ENCODE assay signal across 16 cellular contexts in the genomic region with DNA sequence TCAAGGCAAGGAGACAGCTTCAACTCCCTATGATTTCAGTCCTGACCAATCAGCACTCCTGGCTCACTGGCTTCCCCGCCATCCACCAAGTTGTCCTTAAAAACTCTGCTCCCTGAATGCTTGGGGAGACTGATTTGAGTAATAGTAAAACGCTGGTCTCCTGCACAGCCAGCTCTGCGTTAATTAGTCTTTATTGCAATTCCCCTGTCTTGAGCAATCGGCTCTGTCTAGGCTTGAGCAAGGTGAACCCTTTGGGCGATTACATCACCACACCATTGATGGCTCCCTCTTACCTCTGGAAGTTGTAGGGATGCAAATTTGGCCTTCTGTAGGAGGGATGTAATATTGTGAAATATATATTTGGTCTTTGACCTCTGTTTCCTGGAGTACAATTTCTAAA. TPM values are rescaled to one million over a fixed set of nuclear protein-coding genes. Genes with fewer than 3 reads are reported as not detected.
DNase-seq lines count a peak whose midpoint lies in the region; ATAC-seq, FAIRE-seq and TF ChIP-seq lines count a peak whose summit lies in the region.
"Had no signal": no experiment of that assay in that cellular context is flagged by ENCODE, and none has a peak within 500 bp of the region (broad histone marks: within the 10 kb centered on the region; RNA-seq: fewer than 3 reads in every experiment).

No MANE protein-coding gene starts in this region.

- no peaks in the 10 kb centered on the region for H3K9me3 ChIP-seq in CD4-positive, CD25-positive, alpha-beta regulatory T cell (ENCODE audit: control insufficient read depth in 2 of 2, low read length in 2 of 2)
- H3K9me3 ChIP-seq in liver (ENCODE audit: control insufficient read depth in 4 of 4, low read length in 3 of 4): no peaks in the 10 kb centered on the region
- no peaks in the 10 kb centered on the region for H3K9me3 ChIP-seq in HAP-1

- 47% methylated on average over 5 of the region's 5 CpGs for WGBS in liver

- H3K9ac ChIP-seq in liver (ENCODE audit: low read depth in 1 of 2, low read length in 2 of 2): no peak overlapping the region
- H3K9ac ChIP-seq: parathyroid adenoma had no signal

- H3K36me3 ChIP-seq in CD4-positive, CD25-positive, alpha-beta regulatory T cell (ENCODE audit: control insufficient read depth, insufficient read depth, low read length): no peaks in the 10 kb centered on the region
- H3K36me3 ChIP-seq in liver (ENCODE audit: control insufficient read depth in 4 of 4, insufficient read depth in 3 of 4, low read depth in 1 of 4, low read length in 3 of 4): no peaks in the 10 kb centered on the region
- H3K36me3 ChIP-seq in HAP-1 (replicated peaks): no peaks in the 10 kb centered on the region

- peaks cover 31% of the 10 kb centered on the region for H3K4me1 ChIP-seq in CD4-positive, CD25-positive, alpha-beta regulatory T cell (ENCODE audit: control insufficient read depth, insufficient read depth, low read length, poor library complexity, severe bottlenecking)
- peaks cover 16 to 41% (median 35%) of the 10 kb centered on the region in 4 donors for H3K4me1 ChIP-seq in liver (ENCODE audit: control insufficient read depth in 4 of 4, insufficient read depth in 4 of 4, low read length in 3 of 4)
- no peaks in the 10 kb centered on the region for H3K4me1 ChIP-seq in HAP-1

- in situ Hi-C loops in HAP-1 (cut with MboI; ENCODE audit: low sequenced_read_pairs): no loop called here

- no peaks in the 10 kb centered on the region for H3K27me3 ChIP-seq in CD4-positive, CD25-positive, alpha-beta regulatory T cell (ENCODE audit: control insufficient read depth, insufficient read depth, low read length)
- H3K27me3 ChIP-seq in liver (ENCODE audit: control insufficient read depth in 4 of 4, insufficient read depth in 4 of 4, low read length in 3 of 4): no peaks in the 10 kb centered on the region
- H3K27me3 ChIP-seq in HAP-1 (ENCODE audit: low read depth): no peaks in the 10 kb centered on the region

- FAIRE-seq in H54 (lab: Jason Lieb, UNC): no peak

- no peaks in the 10 kb centered on the region for H3K36me3 Mint-ChIP-seq in CD4-positive, CD25-positive, alpha-beta regulatory T cell
- H3K36me3 Mint-ChIP-seq in HFFc6 (ENCODE audit: low read depth) (no peaks in the 10 kb centered on the region), T-cell (no peaks in the 10 kb centered on the region)

- peaks cover 0 to 1% (median 0%) of the 10 kb centered on the region in 7 donors for H3K9me3 Mint-ChIP-seq in CD4-positive, CD25-positive, alpha-beta regulatory T cell
- no peaks in the 10 kb centered on the region for H3K9me3 Mint-ChIP-seq in HFFc6
- H3K9me3 Mint-ChIP-seq in T-cell: no peaks in the 10 kb centered on the region

- no peak for TF ChIP-seq RAD21 in liver (IDR thresholded peaks at IDR 0.05)

- CTCF ChIA-PET in T-cell (lab: Charles Lee): interaction anchor here in 1 of 2 donors (0.6 kb wide), 1 partner anchor 29 kb away, joined by 4 read pairs; no protein-coding TSS in a partner anchor

- POLR2A ChIA-PET in T-cell (lab: Charles Lee): interaction anchor here in 1 of 2 donors (0.7 kb wide), 1 partner anchor 29 kb away, joined by 3 read pairs; no protein-coding TSS in a partner anchor

- no peak overlapping the region for H3K27ac ChIP-seq in CD4-positive, CD25-positive, alpha-beta regulatory T cell (ENCODE audit: insufficient read depth, low read length, poor library complexity, severe bottlenecking)
- no peak overlapping the region for H3K27ac ChIP-seq in liver (ENCODE audit: low read depth in 1 of 2, low read length in 2 of 2)
- H3K27ac ChIP-seq: parathyroid adenoma had no signal

- H3K4me1 Mint-ChIP-seq in CD4-positive, CD25-positive, alpha-beta regulatory T cell: peaks cover 0 to 57% (median 30%) of the 10 kb centered on the region in 4 donors
- peaks cover 34% of the 10 kb centered on the region for H3K4me1 Mint-ChIP-seq in HFFc6 (ENCODE audit: low read depth)
- peaks cover 39 to 59% (median 52%) of the 10 kb centered on the region in 3 donors for H3K4me1 Mint-ChIP-seq in T-cell

- no peak for TF ChIP-seq POLR2A in H54 (IDR thresholded peaks at IDR 0.05; ENCODE audit: low read depth, low read length)

- TF ChIP-seq CTCF in HFFc6 (IDR thresholded peaks at IDR 0.05) (no peak), liver (IDR thresholded peaks at IDR 0.05; ENCODE audit: low read depth, low read length, missing input control) (no peak)

- no peak for ATAC-seq in CD4-positive, CD25-positive, alpha-beta regulatory T cell (ENCODE audit: low read depth in 2 of 2)
- no peak for ATAC-seq in T-cell (replicated peaks in 1 of 4)

- DNase-seq in CD4-positive, CD25-positive, alpha-beta regulatory T cell: no peak
- DNase-seq in HFFc6 (no peak), T-cell (no peak), NCI-H2107 treated with DMSO at 0.1 percent for 48 hours (lab: John Stamatoyannopoulos, UW; ENCODE audit: unreplicated experiment) (no peak), H54 (ENCODE audit: insufficient read length, low spot score) (no peak), HAP-1 (ENCODE audit: low spot score in 2 of 2) (no peak), cerebellum (ENCODE audit: low spot score) (no peak)
- DNase-seq: effector memory CD4-positive, alpha-beta T cell; GM23248; hippocampal formation; mesenchymal stem cell; NCI-H1930; T-helper 9 cell had no signal

- H3K4me3 ChIP-seq in CD4-positive, CD25-positive, alpha-beta regulatory T cell (ENCODE audit: low read depth, low read length): no peak overlapping the region
- H3K4me3 ChIP-seq in liver (ENCODE audit: low read depth in 1 of 3, low read length in 3 of 3) (no peak overlapping the region), HAP-1 (no peak overlapping the region)

- H3K4me3 Mint-ChIP-seq in CD4-positive, CD25-positive, alpha-beta regulatory T cell: peak overlapping the region; percentile 39 to 96 (median 80)
- H3K4me3 Mint-ChIP-seq in HFFc6 (no peak overlapping the region), T-cell (peak overlapping the region in 2 of 3 donors; percentile 22 to 78)

- peak overlapping the region; percentile 29 to 97 (median 84) for H3K27ac Mint-ChIP-seq in CD4-positive, CD25-positive, alpha-beta regulatory T cell
- 0 out of 2 replicates have a peak overlapping the region, but pooled peaks have one; percentile 81 for H3K27ac Mint-ChIP-seq in HFFc6
- H3K27ac Mint-ChIP-seq in T-cell: peak overlapping the region; percentile 94 to 98

- no peaks in the 10 kb centered on the region for H3K27me3 Mint-ChIP-seq in CD4-positive, CD25-positive, alpha-beta regulatory T cell
- H3K27me3 Mint-ChIP-seq in HFFc6 (ENCODE audit: insufficient read depth): no peaks in the 10 kb centered on the region; the same call in 1 of the 2 replicates
- H3K27me3 Mint-ChIP-seq in T-cell: no peaks in the 10 kb centered on the region

TF ChIP-seq in liver, 16 proteins besides CTCF, POLR2A, EP300 and RAD21:
- peak; percentile 25 to 47 for TF ChIP-seq RXRA (IDR thresholded peaks at IDR 0.05)
- TF ChIP-seq HNF4A (conservative IDR thresholded peaks at IDR 0.05): peak; percentile 50 to 63
- TF ChIP-seq, protein P1, sequence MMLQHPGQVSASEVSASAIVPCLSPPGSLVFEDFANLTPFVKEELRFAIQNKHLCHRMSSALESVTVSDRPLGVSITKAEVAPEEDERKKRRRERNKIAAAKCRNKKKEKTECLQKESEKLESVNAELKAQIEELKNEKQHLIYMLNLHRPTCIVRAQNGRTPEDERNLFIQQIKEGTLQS (IDR thresholded peaks at IDR 0.05): peak; percentile 54
- no peak for TF ChIP-seq YY1 (IDR thresholded peaks at IDR 0.05)
- peak; percentile 39 to 47 for TF ChIP-seq JUND (IDR thresholded peaks at IDR 0.05)
- no peak for TF ChIP-seq GABPA (IDR thresholded peaks at IDR 0.05 in 1 of 2, conservative IDR thresholded peaks at IDR 0.05 in 1 of 2)
- TF ChIP-seq FOXA1 (IDR thresholded peaks at IDR 0.05): no peak
- no peak for TF ChIP-seq EGR1 (IDR thresholded peaks at IDR 0.05; ENCODE audit: low read depth in 2 of 2)

RNA-seq across cellular contexts. Expression of a gene that starts 2.9 kb away (rescaled TPM):
- not detected for total RNA-seq in CD4-positive, CD25-positive, alpha-beta regulatory T cell
- polyA plus RNA-seq in CD4-positive, CD25-positive, alpha-beta regulatory T cell: under 1 TPM in 2 of 4 donors, not detected in 2; 0.09 to 0.13 TPM
- not detected for total RNA-seq in HFFc6 (2021; fragmentation: NEBNext Ultra II Directional; extraction: Animal tissue kit (Norgen Biotek cat#: 25700))
- under 1 TPM in 2 of 5 donors, not detected in 3; 0.15 to 0.86 TPM for total RNA-seq in T-cell
- total RNA-seq in liver: 10 to 100 TPM in 1 of 2 donors, 1 to 10 TPM in 1; 10.0 to 17.5 TPM
- 10 to 100 TPM; 17.3 to 18.0 TPM for polyA plus RNA-seq in liver
- not detected for total RNA-seq in cerebellum
- total RNA-seq: GM23248, HT1080 had no signal

RNA-seq across cellular contexts. Expression of a gene that starts 3.7 kb away (rescaled TPM):
- 2.2 TPM for total RNA-seq in CD4-positive, CD25-positive, alpha-beta regulatory T cell
- polyA plus RNA-seq in CD4-positive, CD25-positive, alpha-beta regulatory T cell: 1 to 10 TPM in 2 of 4 donors, under 1 TPM in 2; 0.39 to 1.7 (median 1.0) TPM
- under 1 TPM in 2 of 6 experiments, not detected in 4; 0.14 to 0.20 TPM for total RNA-seq in HFFc6 (2021; fragmentation: NEBNext Ultra II Directional; extraction: Animal tissue kit (Norgen Biotek cat#: 25700))
- total RNA-seq in T-cell (1 to 10 TPM; 2.2 to 6.5 (median 5.0) TPM), liver (1 to 10 TPM; 1.8 TPM), cerebellum (0.18 TPM)
- polyA plus RNA-seq in liver: 10 to 100 TPM in 1 of 2 donors, 1 to 10 TPM in 1; 1.8 to 23.7 TPM
- total RNA-seq: GM23248, HT1080 had no signal
- polyA plus RNA-seq: GM23248 had no signal

RNA-seq across cellular contexts. Expression of a gene that starts 8.9 kb away (rescaled TPM):
- total RNA-seq in CD4-positive, CD25-positive, alpha-beta regulatory T cell: 1.2 TPM
- polyA plus RNA-seq in CD4-positive, CD25-positive, alpha-beta regulatory T cell: under 1 TPM; 0.25 to 0.86 (median 0.59) TPM
- 1 to 10 TPM; 2.8 to 5.3 (median 5.1) TPM for total RNA-seq in HFFc6 (2021; fragmentation: NEBNext Ultra II Directional; extraction: Animal tissue kit (Norgen Biotek cat#: 25700))
- 1 to 10 TPM in 3 of 5 donors, under 1 TPM in 2; 0.58 to 1.7 (median 1.5) TPM for total RNA-seq in T-cell
- total RNA-seq in liver: under 1 TPM; 0.28 to 0.67 TPM
- under 1 TPM; 0.04 to 0.39 TPM for polyA plus RNA-seq in liver
- 1.1 TPM for total RNA-seq in cerebellum

RNA-seq across cellular contexts. Expression of a gene that starts 17.9 kb away (rescaled TPM):
- 4.4 TPM for total RNA-seq in CD4-positive, CD25-positive, alpha-beta regulatory T cell
- polyA plus RNA-seq in CD4-positive, CD25-positive, alpha-beta regulatory T cell: 1 to 10 TPM; 5.5 to 6.8 (median 6.1) TPM
- 1 to 10 TPM; 4.0 to 6.9 (median 5.2) TPM for total RNA-seq in HFFc6 (2021; fragmentation: NEBNext Ultra II Directional; extraction: Animal tissue kit (Norgen Biotek cat#: 25700))
- total RNA-seq in T-cell (1 to 10 TPM; 3.6 to 9.0 (median 4.8) TPM), liver (1 to 10 TPM; 1.8 to 2.4 TPM), cerebellum (4.4 TPM)
- 1 to 10 TPM; 2.7 TPM for polyA plus RNA-seq in liver

RNA-seq across cellular contexts. Expression of a gene that starts 44.4 kb away (rescaled TPM):
- 126 TPM for total RNA-seq in CD4-positive, CD25-positive, alpha-beta regulatory T cell
- polyA plus RNA-seq in CD4-positive, CD25-positive, alpha-beta regulatory T cell: 100 to 1,000 TPM; 335 to 426 (median 357) TPM
- 10 to 100 TPM; 55.1 to 64.8 (median 59.8) TPM for total RNA-seq in HFFc6 (2021; fragmentation: NEBNext Ultra II Directional; extraction: Animal tissue kit (Norgen Biotek cat#: 25700))
- total RNA-seq in T-cell (100 to 1,000 TPM in 4 of 5 donors, 10 to 100 TPM in 1; 96.5 to 119 (median 101) TPM), liver (10 to 100 TPM; 41.5 to 42.2 TPM), cerebellum (78.7 TPM)
- 10 to 100 TPM; 47.9 to 63.2 TPM for polyA plus RNA-seq in liver
